20 cellular contexts compared by ENCODE assay signal in the genomic region with DNA sequence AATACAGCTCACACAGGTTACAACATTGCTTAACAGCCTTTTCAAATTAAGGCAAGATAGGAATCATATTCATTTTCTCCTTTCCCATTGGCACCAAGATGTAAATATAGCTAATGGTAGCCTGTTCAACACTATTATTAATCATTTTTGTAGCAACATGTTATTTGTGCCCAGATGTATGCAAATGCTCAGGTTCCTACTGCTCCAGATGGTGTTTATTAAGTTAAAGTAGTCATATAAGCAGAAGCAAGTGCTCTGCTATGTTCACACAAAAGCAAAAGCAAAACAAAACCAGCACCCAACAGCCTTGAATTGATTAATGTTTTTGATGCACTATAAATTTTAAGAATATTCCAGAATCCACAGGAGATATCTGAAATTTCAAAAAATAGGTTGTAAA.
"Had no signal": no experiment of that assay in that cellular context is flagged by ENCODE, and none has a peak within 500 bp of the region (broad histone marks: within the 10 kb centered on the region; RNA-seq: fewer than 3 reads in every experiment).

No MANE protein-coding gene starts in this region.

- DNase-seq: cortex of kidney; dorsolateral prefrontal cortex; effector CD8-positive, alpha-beta T cell; glutamatergic neuron; immature natural killer cell; kidney; left cardiac atrium; left ventricle myocardium inferior; lower lobe of right lung; natural killer cell; posterior cingulate gyrus; sigmoid colon; stimulated activated CD4-positive, alpha-beta T cell treated with anti-CD3 and anti-CD28 coated beads, Interleukin-2, amount 100 ng/mL, for 24 hours; stimulated activated CD4-positive, alpha-beta T cell treated with anti-CD3 and anti-CD28 coated beads, Interleukin-4, amount 100 ng/mL, for 4 hours; stimulated activated naive CD4-positive, alpha-beta T cell; stomach; substantia nigra; transverse colon had no signal

- ATAC-seq: esophagus mucosa, gastroesophageal sphincter, left cardiac atrium, lower lobe of right lung, natural killer cell had no signal
